In genomic region chr4:38162240-38162784, GRCh38 we compare ENCODE assay signal across 9 cellular contexts.
DNase-seq lines count a peak whose midpoint lies in the region; ATAC-seq and TF ChIP-seq lines count a peak whose summit lies in the region.
"Had no signal": no experiment of that assay in that cellular context is flagged by ENCODE, and none has a peak within 500 bp of the region (broad histone marks: within the 10 kb centered on the region; RNA-seq: fewer than 3 reads in every experiment).

No MANE protein-coding gene starts in this region.

- ATAC-seq in HG03439 (IDR thresholded peaks at IDR 0.05; ENCODE audit: unreplicated experiment): no peak

- TF ChIP-seq CTCF in choroid plexus epithelial cell (conservative IDR thresholded peaks at IDR 0.05; ENCODE audit: low read depth, low read length): no peak

- peak; percentile 72 for DNase-seq in Caki2 (ENCODE audit: low read depth)
- DNase-seq in NCI-H146 treated with DMSO at 0.1 percent for 48 hours (lab: John Stamatoyannopoulos, UW; ENCODE audit: unreplicated experiment): peak; percentile 85
- peak; percentile 94 for DNase-seq in choroid plexus epithelial cell (ENCODE audit: low read depth)
- DNase-seq in myocyte (ENCODE audit: low read depth): peak; percentile 97
- DNase-seq in NCI-H510A treated with DMSO at 0.1 percent for 48 hours (lab: John Stamatoyannopoulos, UW): no peak
- no peak for DNase-seq in NCI-H1930 (lab: John Stamatoyannopoulos, UW)
- DNase-seq in NCI-H2227 treated with DMSO at 0.1 percent for 48 hours (lab: John Stamatoyannopoulos, UW): no peak

- in situ Hi-C loops in Caki2 (cut with HindIII; ENCODE audit: low pct_unique_long_range_greater_than_20kb, low sequenced_read_pairs): no loop called here

- no peak overlapping the region for H3K4me3 ChIP-seq in choroid plexus epithelial cell (ENCODE audit: low read depth, low read length)
- H3K4me3 ChIP-seq: cardiac muscle cell had no signal

Comparison
In these comparisons a context has a peak if more than half of its experiments do, and no peak if none do; other contexts are left out.
1. DNase-seq: peak in Caki2 (single experiment), NCI-H146 treated with DMSO at 0.1 percent for 48 hours (single experiment), choroid plexus epithelial cell (single experiment) and myocyte (single experiment); none in NCI-H510A treated with DMSO at 0.1 percent for 48 hours (single experiment), NCI-H1930 (0 of 2) and NCI-H2227 treated with DMSO at 0.1 percent for 48 hours (single experiment).